Comparison of ENCODE assay signal across 8 cellular contexts in genomic region chr16:30096105-30096861, GRCh38. TPM values are rescaled to one million over a fixed set of nuclear protein-coding genes. Genes with fewer than 3 reads are reported as not detected.
DNase-seq lines count a peak whose midpoint lies in the region; ATAC-seq, FAIRE-seq and TF ChIP-seq lines count a peak whose summit lies in the region.

Gene YPEL3 (minus strand): TSS chr16:30096213. CDS start chr16:30095482, 731 bp downstream.

- no peak for FAIRE-seq in A549 (lab: Jason Lieb, UNC)

- H3K27ac ChIP-seq in A549: peak within 1 kb of the TSS; percentile 76 to 96
- peak within 1 kb of the TSS; percentile 52 for H3K27ac ChIP-seq in OCI-LY7 (ENCODE audit: low read depth, low read length, poor library complexity, severe bottlenecking)

- peaks cover 6% of the 10 kb centered on the region; the same call in 1 of the 2 replicates for H3K36me3 ChIP-seq in OCI-LY7 (ENCODE audit: insufficient read depth, low read length)

- no peaks in the 10 kb centered on the region for H3K79me2 ChIP-seq in OCI-LY7 (ENCODE audit: insufficient read depth, low read depth, low read length)

- no peak for TF ChIP-seq EP300 in A549 (IDR thresholded peaks at IDR 0.05)

- H3K4me2 ChIP-seq in A549: peak within 1 kb of the TSS; percentile 90
- H3K4me2 ChIP-seq in OCI-LY7 (ENCODE audit: low read length): peak within 1 kb of the TSS; percentile 94

- peak within 1 kb of the TSS; percentile 65 for H3K4me3 ChIP-seq in A549
- H3K4me3 ChIP-seq in OCI-LY7 (ENCODE audit: low read depth, low read length, poor library complexity, severe bottlenecking): peak within 1 kb of the TSS; percentile 66

- TF ChIP-seq CTCF in A549 (IDR thresholded peaks at IDR 0.05) (no peak), OCI-LY7 (conservative IDR thresholded peaks at IDR 0.05; ENCODE audit: low read length) (no peak)

- peak; percentile 33 to 54 for ATAC-seq in A549
- peak; percentile 37 for ATAC-seq in GM18868 (IDR thresholded peaks at IDR 0.05; ENCODE audit: unreplicated experiment)

- intact Hi-C loops in OCI-LY7 (cut with micrococcal nuclease; ENCODE audit: unreplicated experiment): loop anchor here (10.0 kb wide), 1 partner anchor 309 kb away; the partner anchor contains the start of gene ZNF771

- TF ChIP-seq RAD21 in A549 (conservative IDR thresholded peaks at IDR 0.05 in 1 of 2, IDR thresholded peaks at IDR 0.05 in 1 of 2): no peak

- peak; percentile 22; the same call in 1 of the 2 replicates for TF ChIP-seq POLR2A in A549 (IDR thresholded peaks at IDR 0.05; ENCODE audit: low read length)
- peak; percentile 36 for TF ChIP-seq POLR2A in erythroblast (IDR thresholded peaks at IDR 0.05; ENCODE audit: low read length)

- BruUV-seq in OCI-LY7 (replicated peaks; lab: Mats Ljungman, UMichigan): TSS peak; percentile 66

- WGBS in A549 (ENCODE audit: missing lambda C conversion rate): 68% methylated on average over 23 of the region's 77 CpGs

- no peaks in the 10 kb centered on the region for H4K20me1 ChIP-seq in OCI-LY7 (ENCODE audit: insufficient read depth, low read length)

- DNase-seq in A549 (ENCODE audit: low read depth in 1 of 2, low spot score in 1 of 2) (peak; percentile 83 to 88), HPDE6-E6E7 (ENCODE audit: extremely low spot score) (peak; percentile 89), OCI-LY7 (ENCODE audit: low spot score) (peak; percentile 87), erythroblast (lab: John Stamatoyannopoulos, UW) (peak; percentile 93 to 94), mucosa of gallbladder (ENCODE audit: low spot score) (peak; percentile 93)
- peak; percentile 85 to 90 for DNase-seq in activated T-cell treated with anti-CD3 and anti-CD28 coated beads, Interleukin-2, amount 50 U/mL, for 48 hours
- peak; percentile 69 to 80 for DNase-seq in stimulated activated CD8-positive, alpha-beta memory T cell treated with anti-CD3 and anti-CD28 coated beads, Interleukin-4, amount 100 ng/mL, for 1 hour (ENCODE audit: low read depth in 2 of 2, low spot score in 1 of 2)

- H2AFZ ChIP-seq in OCI-LY7 (ENCODE audit: low read length): peak within 1 kb of the TSS; percentile 62; the same call in 1 of the 2 replicates

- CTCF ChIA-PET in A549 (lab: Yijun Ruan, JAX) (interaction anchor here (0.6 to 9.6 kb wide), 3 partner anchors 19 to 40 kb away, joined by 3 to 153 read pairs (median 119); partner anchors contain the start of genes ALDOA and GDPD3), OCI-LY7 (lab: Charles Lee; ENCODE audit: unreplicated experiment) (no interaction called here)

- H3K9me2 ChIP-seq in OCI-LY7 (ENCODE audit: insufficient read depth, low read length): no peaks in the 10 kb centered on the region

- H3K9me3 ChIP-seq in A549 (0 out of 3 replicates have a peak, but pooled peaks cover 9% of the 10 kb centered on the region), OCI-LY7 (ENCODE audit: low read length) (peaks cover 23% of the 10 kb centered on the region)

- H3K4me1 ChIP-seq in A549: peaks cover 14% of the 10 kb centered on the region; the same call in 1 of the 3 replicates
- peaks cover 32% of the 10 kb centered on the region for H3K4me1 ChIP-seq in OCI-LY7 (ENCODE audit: insufficient read depth, low read length, poor library complexity, severe bottlenecking)

- POLR2A ChIA-PET in A549 (lab: Yijun Ruan, JAX): interaction anchor here (0.6 to 1.7 kb wide), 3 partner anchors 31 to 90 kb away, joined by 3 to 8 read pairs (median 5); partner anchors contain the start of genes ALDOA and CORO1A
- POLR2A ChIA-PET in OCI-LY7 (lab: Charles Lee): no interaction called here

TF ChIP-seq in A549, 52 proteins besides CTCF, POLR2A, EP300 and RAD21:
- TF ChIP-seq RCOR1 (IDR thresholded peaks at IDR 0.05; ENCODE audit: low read depth, low read length): no peak
- peak in 1 of 2 experiments; percentile 59; a peak in 2 of 5 replicates for TF ChIP-seq JUN (IDR thresholded peaks at IDR 0.05)
- peak; percentile 64 for TF ChIP-seq MAX (IDR thresholded peaks at IDR 0.05)
- no peak for TF ChIP-seq ZNF302 (CRISPR knock-in tag; IDR thresholded peaks at IDR 0.05)
- 0 out of 3 replicates have a peak, but pooled peaks have one; percentile 33 for TF ChIP-seq BCL3 (IDR thresholded peaks at IDR 0.05)
- no peak for TF ChIP-seq MAZ (IDR thresholded peaks at IDR 0.05; ENCODE audit: borderline replicate concordance, low read depth, low read length)

RNA-seq across cellular contexts. Expression of gene YPEL3, which starts in this region (rescaled TPM):
- polyA plus RNA-seq in A549 (2011; rRNA removed) (4.5 and 5.5 TPM in 2 replicates), A549 (2017; fragmentation: RNase III; extraction: RNeasy Plus Mini Kit Qiagen cat#74134 plus additional on column Dnase treatment) (6.1 to 8.3 TPM (median 8.1 TPM) in 3 replicates)
- polyA plus RNA-seq in A549 (2012; cell fraction: cytosol; rRNA removed): 7.5 and 11.3 TPM in 2 replicates
- 16.3 and 19.4 TPM in 2 replicates for polyA plus RNA-seq in A549 (2012; cell fraction: nucleus; rRNA removed)
- polyA minus RNA-seq in A549 (2011; rRNA and poly(A)+ RNA removed): 1.8 and 2.0 TPM in 2 replicates
- total RNA-seq in OCI-LY7 (2014; rRNA removed; shearing (Covaris generic)): 17.5 and 18.6 TPM in 2 replicates
- total RNA-seq in OCI-LY7 (2022) (34.5 and 50.6 TPM in 2 replicates), mucosa of gallbladder (81.7 TPM)

Comparison
In these comparisons a context has a peak if more than half of its experiments do, and no peak if none do; other contexts are left out.
1. Peak in every context shown above with its lines: DNase-seq, ATAC-seq, H3K4me3 ChIP-seq and H3K27ac ChIP-seq.